In genomic region chr9:27771803-27772545, GRCh38 we compare ENCODE assay signal across 12 cellular contexts.
DNase-seq lines count a peak whose midpoint lies in the region; ATAC-seq and TF ChIP-seq lines count a peak whose summit lies in the region.
"Had no signal": no experiment of that assay in that cellular context is flagged by ENCODE, and none has a peak within 500 bp of the region (broad histone marks: within the 10 kb centered on the region; RNA-seq: fewer than 3 reads in every experiment).

No MANE protein-coding gene starts in this region.

- no peak overlapping the region for H3K4me3 Mint-ChIP-seq in mesothelial cell of epicardium
- H3K4me3 Mint-ChIP-seq: activated naive CD8-positive, alpha-beta T cell treated with anti-CD3 and anti-CD28 coated beads, Interleukin-2, amount 10 ng/mL, durations not matched to agents 7 days and 5 days; neural crest cell had no signal

- no peaks in the 10 kb centered on the region for H3K36me3 Mint-ChIP-seq in mesothelial cell of epicardium
- H3K36me3 Mint-ChIP-seq: activated naive CD8-positive, alpha-beta T cell treated with anti-CD3 and anti-CD28 coated beads, Interleukin-2, amount 10 ng/mL, durations not matched to agents 7 days and 5 days had no signal

- H3K27ac ChIP-seq in PC-3 (ENCODE audit: low read length), result no peak overlapping the region
- H3K27ac ChIP-seq in hepatocyte, result peak overlapping the region; percentile 48
- no peak overlapping the region for H3K27ac ChIP-seq in gastrocnemius medialis

- H3K4me2 ChIP-seq in PC-3 (ENCODE audit: low read length) (no peak overlapping the region), hepatocyte (no peak overlapping the region), skeletal muscle satellite cell (ENCODE audit: low read length) (peak overlapping the region; percentile 28)

- H3K79me2 ChIP-seq in PC-3 (ENCODE audit: low read length) (no peaks in the 10 kb centered on the region), hepatocyte (no peaks in the 10 kb centered on the region)

- H2AFZ ChIP-seq in PC-3 (ENCODE audit: low read length) (no peak overlapping the region), hepatocyte (no peak overlapping the region)

- H3K4me1 ChIP-seq in PC-3 (ENCODE audit: insufficient read depth, low read length) (no peaks in the 10 kb centered on the region), hepatocyte (ENCODE audit: insufficient read depth) (no peaks in the 10 kb centered on the region), skeletal muscle satellite cell (ENCODE audit: control insufficient read depth, insufficient read depth, low read length) (peaks cover 9% of the 10 kb centered on the region), gastrocnemius medialis (no peaks in the 10 kb centered on the region)

- H3K9me3 Mint-ChIP-seq in mesothelial cell of epicardium, result no peaks in the 10 kb centered on the region

- no peaks in the 10 kb centered on the region for H3K36me3 ChIP-seq in PC-3 (ENCODE audit: low read depth, low read length)
- H3K36me3 ChIP-seq in hepatocyte (replicated peaks; ENCODE audit: insufficient read depth, low read depth), result no peaks in the 10 kb centered on the region
- no peaks in the 10 kb centered on the region for H3K36me3 ChIP-seq in skeletal muscle satellite cell (ENCODE audit: insufficient read depth, low read length)
- H3K36me3 ChIP-seq in gastrocnemius medialis, result no peaks in the 10 kb centered on the region

- POLR2A ChIA-PET in PC-3 (lab: Charles Lee; ENCODE audit: unreplicated experiment), result interaction anchor here (0.6 kb wide), 1 partner anchor 11 kb away, joined by 6 read pairs; no protein-coding TSS in a partner anchor

- in situ Hi-C loops in gastrocnemius medialis (cut with MboI; ENCODE audit: low sequenced_read_pairs in 4 of 4), result loop anchor here in 1 of 4 donors (25.0 kb wide), 1 partner anchor 90 kb away; no protein-coding TSS in a partner anchor

- no peaks in the 10 kb centered on the region for H3K4me1 Mint-ChIP-seq in mesothelial cell of epicardium

- CTCF ChIA-PET in PC-3 (lab: Charles Lee), result no interaction called here

- peak; percentile 94 for DNase-seq in LHCN-M2 (ENCODE audit: low read depth)
- DNase-seq in PC-3, result peak; percentile 7
- DNase-seq in hepatocyte (ENCODE audit: low spot score), result no peak
- no peak for DNase-seq in gastrocnemius medialis
- no peak for DNase-seq in mesothelial cell of epicardium (ENCODE audit: low spot score in 2 of 2, unreplicated experiment in 2 of 2)
- DNase-seq: activated naive CD8-positive, alpha-beta T cell treated with anti-CD3 and anti-CD28 coated beads, Interleukin-2, amount 10 ng/mL, durations not matched to agents 7 days and 5 days; effector CD4-positive, alpha-beta T cell; hippocampal formation; T-helper 9 cell had no signal

- 54% methylated on average over 4 of the region's 4 CpGs for WGBS in hepatocyte (ENCODE audit: low lambda C conversion rate, missing lambda C conversion rate)

- no peak overlapping the region for H3K27ac Mint-ChIP-seq in mesothelial cell of epicardium
- H3K27ac Mint-ChIP-seq: activated naive CD8-positive, alpha-beta T cell treated with anti-CD3 and anti-CD28 coated beads, Interleukin-2, amount 10 ng/mL, durations not matched to agents 7 days and 5 days had no signal

- H4K20me1 ChIP-seq in PC-3 (ENCODE audit: low read length) (no peaks in the 10 kb centered on the region), hepatocyte (ENCODE audit: insufficient read depth, poor library complexity, severe bottlenecking) (no peaks in the 10 kb centered on the region)

- H3K9me2 ChIP-seq in PC-3 (replicated peaks; ENCODE audit: low read length) (no peaks in the 10 kb centered on the region), hepatocyte (replicated peaks; ENCODE audit: insufficient read depth) (no peaks in the 10 kb centered on the region)

- H3K9me3 ChIP-seq in PC-3 (ENCODE audit: low read length) (no peaks in the 10 kb centered on the region), hepatocyte (ENCODE audit: low read depth) (no peaks in the 10 kb centered on the region), skeletal muscle satellite cell (replicated peaks; ENCODE audit: low read length) (no peaks in the 10 kb centered on the region), gastrocnemius medialis (no peaks in the 10 kb centered on the region)

- H3K9ac ChIP-seq in PC-3 (ENCODE audit: low read length) (no peak overlapping the region), skeletal muscle satellite cell (ENCODE audit: low read depth, low read length) (peak overlapping the region; percentile 29)

- TF ChIP-seq CTCF in PC-3 (conservative IDR thresholded peaks at IDR 0.05; ENCODE audit: low read depth, low read length) (no peak), hepatocyte (IDR thresholded peaks at IDR 0.05; ENCODE audit: poor library complexity) (no peak), gastrocnemius medialis (IDR thresholded peaks at IDR 0.05 in 4 of 5, conservative IDR thresholded peaks at IDR 0.05 in 1 of 5) (no peak), mesothelial cell of epicardium (IDR thresholded peaks at IDR 0.05; ENCODE audit: unreplicated experiment) (no peak)

- no peak overlapping the region for H3K4me3 ChIP-seq in PC-3 (ENCODE audit: low read length)
- no peak overlapping the region for H3K4me3 ChIP-seq in hepatocyte
- H3K4me3 ChIP-seq in skeletal muscle satellite cell (ENCODE audit: low read length), result no peak overlapping the region
- no peak overlapping the region for H3K4me3 ChIP-seq in gastrocnemius medialis

- intact Hi-C loops in PC-3 (cut with micrococcal nuclease), result no loop called here
- intact Hi-C loops in gastrocnemius medialis (cut with DNase I; ENCODE audit: low total_unique reads), result no loop called here

- H3F3A ChIP-seq in PC-3 (ENCODE audit: low read length, unreplicated experiment), result no peaks in the 10 kb centered on the region

- TF ChIP-seq POLR2A in gastrocnemius medialis (IDR thresholded peaks at IDR 0.05), result no peak

- no TSS peak for BruUV-seq in PC-3 (replicated peaks; lab: Mats Ljungman, UMichigan)

- ATAC-seq in PC-3 (peak; percentile 57), gastrocnemius medialis (no peak), esophagus mucosa (no peak)

- no peaks in the 10 kb centered on the region for H3K27me3 Mint-ChIP-seq in mesothelial cell of epicardium (ENCODE audit: low read depth)

- 0 out of 2 replicates have a peak, but pooled peaks cover 2% of the 10 kb centered on the region for H3K27me3 ChIP-seq in PC-3 (ENCODE audit: low read length)
- H3K27me3 ChIP-seq in hepatocyte, result no peaks in the 10 kb centered on the region
- no peaks in the 10 kb centered on the region for H3K27me3 ChIP-seq in skeletal muscle satellite cell (ENCODE audit: control insufficient read depth, insufficient read depth, low read length)
- no peaks in the 10 kb centered on the region for H3K27me3 ChIP-seq in gastrocnemius medialis

Comparison
In these comparisons a context has a peak if more than half of its experiments do, and no peak if none do; other contexts are left out.
1. DNase-seq: peak in LHCN-M2 (single experiment) and PC-3 (single experiment); none in hepatocyte (single experiment), gastrocnemius medialis (0 of 2) and mesothelial cell of epicardium (0 of 2).